ENCODE assay signal across 8 cellular contexts in the genomic region with DNA sequence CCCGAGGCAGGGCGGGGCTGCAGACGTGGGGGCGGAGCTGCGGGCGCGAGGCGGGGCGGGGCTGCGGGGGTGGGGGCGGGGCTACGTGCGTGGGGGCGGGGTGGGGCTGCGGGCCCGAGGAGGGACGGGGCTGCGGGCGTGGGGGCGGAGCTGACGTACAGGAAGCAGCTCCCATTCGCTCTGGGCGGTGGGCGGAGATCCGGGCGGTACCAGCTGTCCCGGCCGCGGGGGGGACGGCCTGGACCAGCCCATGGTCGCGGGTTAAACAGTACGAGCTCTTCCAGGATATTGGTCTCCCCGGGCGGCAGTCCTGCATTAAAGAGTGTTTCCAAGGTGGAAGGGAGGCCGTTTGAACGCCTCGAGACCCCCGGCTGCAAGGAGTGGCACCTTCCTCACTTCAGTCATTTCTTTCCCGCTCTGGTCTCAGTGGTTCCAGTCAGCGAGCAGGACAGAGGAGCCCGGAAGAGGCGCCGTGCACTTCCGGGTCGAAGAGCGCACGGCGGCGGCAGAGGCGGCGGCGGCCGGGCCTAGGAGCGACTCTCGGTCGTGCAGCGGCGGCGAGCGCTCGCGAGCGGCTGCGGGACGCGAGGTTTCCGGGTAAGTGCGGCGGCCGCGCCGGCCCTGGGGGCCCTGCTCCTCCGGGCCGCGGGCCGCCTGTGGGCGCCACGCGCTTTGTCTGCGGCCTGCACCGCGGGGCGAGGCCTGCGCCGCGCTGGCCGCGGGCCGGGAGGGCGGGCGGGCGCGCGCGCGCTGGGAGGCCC. TPM values are rescaled to one million over a fixed set of nuclear protein-coding genes. Genes with fewer than 3 reads are reported as not detected.
DNase-seq lines count a peak whose midpoint lies in the region; ATAC-seq and TF ChIP-seq lines count a peak whose summit lies in the region.

A gene with protein sequence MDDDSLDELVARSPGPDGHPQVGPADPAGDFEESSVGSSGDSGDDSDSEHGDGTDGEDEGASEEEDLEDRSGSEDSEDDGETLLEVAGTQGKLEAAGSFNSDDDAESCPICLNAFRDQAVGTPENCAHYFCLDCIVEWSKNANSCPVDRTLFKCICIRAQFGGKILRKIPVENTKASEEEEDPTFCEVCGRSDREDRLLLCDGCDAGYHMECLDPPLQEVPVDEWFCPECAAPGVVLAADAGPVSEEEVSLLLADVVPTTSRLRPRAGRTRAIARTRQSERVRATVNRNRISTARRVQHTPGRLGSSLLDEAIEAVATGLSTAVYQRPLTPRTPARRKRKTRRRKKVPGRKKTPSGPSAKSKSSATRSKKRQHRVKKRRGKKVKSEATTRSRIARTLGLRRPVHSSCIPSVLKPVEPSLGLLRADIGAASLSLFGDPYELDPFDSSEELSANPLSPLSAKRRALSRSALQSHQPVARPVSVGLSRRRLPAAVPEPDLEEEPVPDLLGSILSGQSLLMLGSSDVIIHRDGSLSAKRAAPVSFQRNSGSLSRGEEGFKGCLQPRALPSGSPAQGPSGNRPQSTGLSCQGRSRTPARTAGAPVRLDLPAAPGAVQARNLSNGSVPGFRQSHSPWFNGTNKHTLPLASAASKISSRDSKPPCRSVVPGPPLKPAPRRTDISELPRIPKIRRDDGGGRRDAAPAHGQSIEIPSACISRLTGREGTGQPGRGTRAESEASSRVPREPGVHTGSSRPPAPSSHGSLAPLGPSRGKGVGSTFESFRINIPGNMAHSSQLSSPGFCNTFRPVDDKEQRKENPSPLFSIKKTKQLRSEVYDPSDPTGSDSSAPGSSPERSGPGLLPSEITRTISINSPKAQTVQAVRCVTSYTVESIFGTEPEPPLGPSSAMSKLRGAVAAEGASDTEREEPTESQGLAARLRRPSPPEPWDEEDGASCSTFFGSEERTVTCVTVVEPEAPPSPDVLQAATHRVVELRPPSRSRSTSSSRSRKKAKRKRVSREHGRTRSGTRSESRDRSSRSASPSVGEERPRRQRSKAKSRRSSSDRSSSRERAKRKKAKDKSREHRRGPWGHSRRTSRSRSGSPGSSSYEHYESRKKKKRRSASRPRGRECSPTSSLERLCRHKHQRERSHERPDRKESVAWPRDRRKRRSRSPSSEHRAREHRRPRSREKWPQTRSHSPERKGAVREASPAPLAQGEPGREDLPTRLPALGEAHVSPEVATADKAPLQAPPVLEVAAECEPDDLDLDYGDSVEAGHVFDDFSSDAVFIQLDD (N-terminal part only) (plus strand): TSS at position 475 of the 761 bp plus-strand sequence. CDS start 5,043 bp downstream, outside the sequence.

- peak; percentile 83 for ATAC-seq in HG03432 (IDR thresholded peaks at IDR 0.05; ENCODE audit: unreplicated experiment)

- H3K27me3 ChIP-seq in kidney epithelial cell (ENCODE audit: control insufficient read depth, insufficient read depth, low read length): no peaks in the 10 kb centered on the region

- DNase-seq in AML-193 (lab: John Stamatoyannopoulos, UW): peak; percentile 88 to 90
- peak; percentile 69 for DNase-seq in NCI-H510A (lab: John Stamatoyannopoulos, UW)
- peak; percentile 95 for DNase-seq in activated CD4-positive, alpha-beta T cell treated with anti-CD3 and anti-CD28 coated beads for 1 hour
- peak; percentile 58 to 80 for DNase-seq in cerebellar nuclear complex (lab: John Stamatoyannopoulos, UW)
- DNase-seq in kidney epithelial cell (ENCODE audit: low read depth): peak; percentile 56
- DNase-seq in stimulated activated CD4-positive, alpha-beta T cell treated with anti-CD3 and anti-CD28 coated beads, Interleukin-15, amount 100 ng/mL, for 24 hours: peak; percentile 96

- peak within 1 kb of the TSS; percentile 75 for H3K4me3 ChIP-seq in kidney epithelial cell (ENCODE audit: low read depth, low read length)

- peaks cover 1% of the 10 kb centered on the region for H3K36me3 ChIP-seq in kidney epithelial cell (ENCODE audit: control insufficient read depth, insufficient read depth, low read length)

- TF ChIP-seq CTCF in kidney epithelial cell (IDR thresholded peaks at IDR 0.05; ENCODE audit: insufficient read depth, low read length, poor library complexity, severe bottlenecking): no peak

- peak; percentile 83 for TF ChIP-seq POLR2A in GM19193 (IDR thresholded peaks at IDR 0.05; ENCODE audit: extremely low read depth, insufficient read depth, insufficient read length)

RNA-seq across cellular contexts. Expression of the gene that starts here (rescaled TPM):
- total RNA-seq in kidney epithelial cell: 32.5 and 33.0 TPM in 2 replicates

Comparison
In these comparisons a context has a peak if more than half of its experiments do, and no peak if none do; other contexts are left out.
1. Peak in every context shown above with its lines: DNase-seq, ATAC-seq and H3K4me3 ChIP-seq.